26 cellular contexts compared by ENCODE assay signal in the genomic region with DNA sequence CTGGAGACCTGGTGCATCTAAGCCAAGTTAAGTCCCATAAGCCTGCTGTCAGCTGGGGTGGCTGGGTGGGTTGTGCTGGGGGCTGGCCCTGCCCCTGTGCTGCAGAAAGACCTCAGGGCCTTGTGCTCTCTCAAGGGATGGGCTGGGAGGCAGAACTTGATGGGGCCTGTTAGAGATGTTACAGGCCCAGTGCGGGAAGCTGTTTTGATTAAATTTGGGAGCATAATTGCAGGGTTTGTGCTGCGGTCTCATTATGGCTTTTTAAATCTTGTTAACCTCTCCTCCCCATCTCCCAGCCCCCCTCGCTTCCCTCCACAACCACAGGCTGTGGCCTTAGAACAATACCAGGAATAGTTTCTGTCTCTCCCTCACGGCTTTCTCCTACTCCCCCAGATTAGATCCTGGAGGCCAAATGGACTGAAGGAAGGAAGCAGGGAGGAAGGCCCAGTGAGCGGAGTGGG.
DNase-seq lines count a peak whose midpoint lies in the region; TF ChIP-seq lines count a peak whose summit lies in the region.
"Had no signal": no experiment of that assay in that cellular context is flagged by ENCODE, and none has a peak within 500 bp of the region (broad histone marks: within the 10 kb centered on the region; RNA-seq: fewer than 3 reads in every experiment).

No MANE protein-coding gene starts in this region.

- intact Hi-C loops in thyroid gland (cut with DNase I), result no loop called here

- H3K23ac ChIP-seq in mesendoderm (ENCODE audit: low read length), result no peak overlapping the region

- peak overlapping the region; percentile 2 for H3K56ac ChIP-seq in mesendoderm (ENCODE audit: low read length)

- no peak for TF ChIP-seq POLR2A in thyroid gland (IDR thresholded peaks at IDR 0.05)

- H3K4me2 ChIP-seq in mesendoderm (ENCODE audit: low read length), result no peak overlapping the region

- H2BK5ac ChIP-seq in mesendoderm (ENCODE audit: low read length), result no peak overlapping the region

- H3K79me1 ChIP-seq in mesendoderm (ENCODE audit: low read length), result no peaks in the 10 kb centered on the region

- no peaks in the 10 kb centered on the region for H3K79me2 ChIP-seq in mesendoderm (ENCODE audit: control insufficient read depth, insufficient read depth, low read length)

- H3K27ac ChIP-seq in mesendoderm (ENCODE audit: low read depth, low read length) (no peak overlapping the region), thyroid gland (no peak overlapping the region)
- H3K27ac ChIP-seq: ovary, SJSA1, suprapubic skin had no signal

- TF ChIP-seq CTCF in BE2C (IDR thresholded peaks at IDR 0.05; ENCODE audit: low read depth, low read length), result no peak
- no peak for TF ChIP-seq CTCF in thyroid gland (IDR thresholded peaks at IDR 0.05)

- WGBS in mesendoderm (ENCODE audit: extremely low coverage, insufficient coverage, low lambda C conversion rate), result no CpG with 5 or more reads among the region's 5 CpGs
- WGBS in thyroid gland, 2 donors, result 90 to 93% methylated on average over 5 of the region's 5 CpGs

- H3K4me1 ChIP-seq in BE2C (peaks cover 45% of the 10 kb centered on the region), mesendoderm (ENCODE audit: control insufficient read depth, low read depth, low read length) (peaks cover 17% of the 10 kb centered on the region), thyroid gland (peaks cover 4 to 16% of the 10 kb centered on the region in 2 donors)
- H3K4me1 ChIP-seq: SJSA1 had no signal

- H3K36me3 ChIP-seq in BE2C, result no peaks in the 10 kb centered on the region
- no peaks in the 10 kb centered on the region for H3K36me3 ChIP-seq in mesendoderm (ENCODE audit: control insufficient read depth, insufficient read depth, low read length)
- no peaks in the 10 kb centered on the region for H3K36me3 ChIP-seq in thyroid gland
- H3K36me3 ChIP-seq: ovary, SJSA1, suprapubic skin, uterus had no signal

- H3K9ac ChIP-seq in mesendoderm (ENCODE audit: low read length), result no peak overlapping the region

- DNase-seq in BE2C (peak; percentile 92), NCI-H2227 treated with DMSO at 0.1 percent for 48 hours (lab: John Stamatoyannopoulos, UW) (peak; percentile 31), amniotic epithelial cell (ENCODE audit: low read depth) (peak; percentile 83), mesendoderm (no peak), thyroid gland (no peak), AG20443 (ENCODE audit: low spot score) (no peak)
- no peak for DNase-seq in activated CD8-positive, alpha-beta memory T cell treated with anti-CD3 and anti-CD28 coated beads, Interleukin-2, amount 50 U/mL, for 4 hours
- DNase-seq in stimulated activated CD4-positive, alpha-beta T cell treated with anti-CD3 and anti-CD28 coated beads, Interleukin-4, amount 100 ng/mL, for 4 hours, result no peak
- DNase-seq: activated CD4-positive, alpha-beta T cell treated with anti-CD3 and anti-CD28 coated beads for 48 hours; activated naive CD4-positive, alpha-beta T cell; activated T-cell treated with anti-CD3 and anti-CD28 coated beads, Interleukin-2, amount 50 U/mL, for 4 hours; amniotic stem cell; DND-41; H7; left cardiac atrium; mesenchymal stem cell; naive B cell; NCI-H2081 treated with DMSO at 0.1 percent for 48 hours; ovary; retina; stimulated activated CD4-positive, alpha-beta T cell treated with anti-CD3 and anti-CD28 coated beads, Interleukin-4, amount 100 ng/mL, for 1 hour; stimulated activated naive B cell treated with anti-CD40 and anti-IgM and Interleukin-4, amounts not matched to agents 10 μg/mL and 1 μg/mL and 100 μg/mL, for 72 hours; T-helper 17 cell had no signal

- no peak overlapping the region for H2BK15ac ChIP-seq in mesendoderm (replicated peaks; ENCODE audit: low read depth)

- H4K5ac ChIP-seq in mesendoderm (ENCODE audit: low read length), result no peak overlapping the region

- no peak overlapping the region for H3K18ac ChIP-seq in mesendoderm (ENCODE audit: low read length)

- H2AK5ac ChIP-seq in mesendoderm (ENCODE audit: low read length), result peak overlapping the region; percentile 3

- H3K4me3 ChIP-seq in BE2C (ENCODE audit: low read depth, low read length) (0 out of 2 replicates have a peak overlapping the region, but pooled peaks have one; percentile 10), mesendoderm (ENCODE audit: low read length) (no peak overlapping the region), thyroid gland (replicated peaks in 1 of 3) (no peak overlapping the region)
- H3K4me3 ChIP-seq: ovary, SJSA1, suprapubic skin, uterus had no signal

- H3K9me3 ChIP-seq in BE2C (no peaks in the 10 kb centered on the region), thyroid gland (no peaks in the 10 kb centered on the region)
- H3K9me3 ChIP-seq: ovary, SJSA1, suprapubic skin, uterus had no signal

- H3K27me3 ChIP-seq in BE2C (no peaks in the 10 kb centered on the region), mesendoderm (ENCODE audit: insufficient read depth, low read length, poor library complexity) (no peaks in the 10 kb centered on the region), thyroid gland (no peaks in the 10 kb centered on the region)
- H3K27me3 ChIP-seq: ovary, SJSA1, suprapubic skin, uterus had no signal

- no peak overlapping the region for H3K4ac ChIP-seq in mesendoderm (ENCODE audit: low read depth, low read length)

- H4K8ac ChIP-seq in mesendoderm (ENCODE audit: low read depth, low read length), result no peak overlapping the region

- no peak overlapping the region for H2BK120ac ChIP-seq in mesendoderm (ENCODE audit: low read depth, low read length)

Comparison
In these comparisons a context has a peak if more than half of its experiments do, and no peak if none do; other contexts are left out.
1. DNase-seq: peak in BE2C (single experiment), NCI-H2227 treated with DMSO at 0.1 percent for 48 hours (single experiment) and amniotic epithelial cell (single experiment); none in mesendoderm (single experiment), thyroid gland (0 of 2), activated CD8-positive, alpha-beta memory T cell treated with anti-CD3 and anti-CD28 coated beads, Interleukin-2, amount 50 U/mL, for 4 hours (single experiment), AG20443 (single experiment) and stimulated activated CD4-positive, alpha-beta T cell treated with anti-CD3 and anti-CD28 coated beads, Interleukin-4, amount 100 ng/mL, for 4 hours (0 of 2).